ENCODE assay signal across 21 cellular contexts in genomic region chr1:29628190-29628589, GRCh38.
DNase-seq lines count a peak whose midpoint lies in the region; ATAC-seq, FAIRE-seq and TF ChIP-seq lines count a peak whose summit lies in the region.
"Had no signal": no experiment of that assay in that cellular context is flagged by ENCODE, and none has a peak within 500 bp of the region (broad histone marks: within the 10 kb centered on the region; RNA-seq: fewer than 3 reads in every experiment).

No MANE protein-coding gene starts in this region.

- no peak for ATAC-seq in activated CD8-positive, alpha-beta T cell treated with anti-CD3 and anti-CD28 coated beads, Interleukin-2, amount 10 ng/mL, durations not matched to agents 7 days and 5 days
- ATAC-seq in activated CD8-positive, alpha-beta T cell treated with anti-CD3 and anti-CD28 coated beads for 36 hours, result no peak
- ATAC-seq in effector memory CD8-positive, alpha-beta T cell (replicated peaks), result no peak
- ATAC-seq: GM23338 had no signal

- H3K9me3 ChIP-seq in colonic mucosa (no peaks in the 10 kb centered on the region), esophagus muscularis mucosa (peaks cover 0 to 14% (median 11%) of the 10 kb centered on the region in 4 donors), vagina (no peaks in the 10 kb centered on the region), kidney (ENCODE audit: control insufficient read depth in 1 of 2, low read length in 2 of 2) (no peaks in the 10 kb centered on the region)
- H3K9me3 ChIP-seq: BLaER1 had no signal

- TF ChIP-seq POLR2A in esophagus muscularis mucosa (IDR thresholded peaks at IDR 0.05; ENCODE audit: low read depth) (no peak), vagina (IDR thresholded peaks at IDR 0.05) (no peak)

- H3K36me3 ChIP-seq in colonic mucosa (no peaks in the 10 kb centered on the region), esophagus muscularis mucosa (no peaks in the 10 kb centered on the region), vagina (no peaks in the 10 kb centered on the region), kidney (ENCODE audit: control insufficient read depth in 1 of 2, insufficient read depth in 2 of 2, low read length in 2 of 2) (no peaks in the 10 kb centered on the region)
- H3K36me3 ChIP-seq: BLaER1 had no signal

- H3K4me1 ChIP-seq in colonic mucosa, result no peaks in the 10 kb centered on the region
- H3K4me1 ChIP-seq in esophagus muscularis mucosa, result peaks cover 0 to 7% (median 3%) of the 10 kb centered on the region in 4 donors
- H3K4me1 ChIP-seq in vagina, result no peaks in the 10 kb centered on the region
- H3K4me1 ChIP-seq in kidney (ENCODE audit: control insufficient read depth in 1 of 2, insufficient read depth in 1 of 2, low read depth in 1 of 2, low read length in 2 of 2), result no peaks in the 10 kb centered on the region
- H3K4me1 ChIP-seq: BLaER1 had no signal

- H3K27ac ChIP-seq in colonic mucosa, result no peak overlapping the region
- H3K27ac ChIP-seq in esophagus muscularis mucosa (replicated peaks in 1 of 4), result no peak overlapping the region
- H3K27ac ChIP-seq in vagina, result no peak overlapping the region
- H3K27ac ChIP-seq in kidney (ENCODE audit: low read depth in 2 of 2, low read length in 2 of 2), result no peak overlapping the region
- H3K27ac ChIP-seq: BLaER1, HL-60 had no signal

- POLR2A ChIA-PET in activated CD8-positive, alpha-beta T cell treated with anti-CD3 and anti-CD28 coated beads, Interleukin-2, amount 10 ng/mL, durations not matched to agents 7 days and 5 days (lab: Charles Lee), result no interaction called here
- POLR2A ChIA-PET in activated CD8-positive, alpha-beta T cell treated with anti-CD3 and anti-CD28 coated beads for 36 hours (lab: Charles Lee), result no interaction called here

- CTCF ChIA-PET in activated CD8-positive, alpha-beta T cell treated with anti-CD3 and anti-CD28 coated beads, Interleukin-2, amount 10 ng/mL, durations not matched to agents 7 days and 5 days (lab: Charles Lee), result no interaction called here
- CTCF ChIA-PET in activated CD8-positive, alpha-beta T cell treated with anti-CD3 and anti-CD28 coated beads for 36 hours (lab: Charles Lee), result no interaction called here

- no peak overlapping the region for H3K4me3 Mint-ChIP-seq in activated CD8-positive, alpha-beta T cell treated with anti-CD3 and anti-CD28 coated beads, Interleukin-2, amount 10 ng/mL, durations not matched to agents 7 days and 5 days
- H3K4me3 Mint-ChIP-seq in activated CD8-positive, alpha-beta T cell treated with anti-CD3 and anti-CD28 coated beads for 36 hours, result no peak overlapping the region
- H3K4me3 Mint-ChIP-seq in effector memory CD8-positive, alpha-beta T cell, result no peak overlapping the region
- H3K4me3 Mint-ChIP-seq: CD14-positive monocyte; CD4-positive, alpha-beta memory T cell; GM23338; HFFc6 had no signal

- no peaks in the 10 kb centered on the region for H3K4me1 Mint-ChIP-seq in activated CD8-positive, alpha-beta T cell treated with anti-CD3 and anti-CD28 coated beads, Interleukin-2, amount 10 ng/mL, durations not matched to agents 7 days and 5 days (ENCODE audit: low read depth)
- H3K4me1 Mint-ChIP-seq in activated CD8-positive, alpha-beta T cell treated with anti-CD3 and anti-CD28 coated beads for 36 hours (ENCODE audit: low read depth), result no peaks in the 10 kb centered on the region
- H3K4me1 Mint-ChIP-seq in effector memory CD8-positive, alpha-beta T cell (ENCODE audit: low read depth in 2 of 2), result no peaks in the 10 kb centered on the region
- H3K4me1 Mint-ChIP-seq: CD14-positive monocyte; CD4-positive, alpha-beta memory T cell; GM23338 had no signal

- H3K9ac ChIP-seq in colonic mucosa (ENCODE audit: low read depth in 2 of 2, low read length in 2 of 2) (no peak overlapping the region), kidney (ENCODE audit: low read length in 2 of 2) (no peak overlapping the region)
- H3K9ac ChIP-seq: BLaER1 had no signal

- no peak for TF ChIP-seq EP300 in esophagus muscularis mucosa (IDR thresholded peaks at IDR 0.05)

- H3K27me3 ChIP-seq in colonic mucosa (no peaks in the 10 kb centered on the region), esophagus muscularis mucosa (peaks cover 0 to 14% (median 0%) of the 10 kb centered on the region in 4 donors), vagina (no peaks in the 10 kb centered on the region)
- H3K27me3 ChIP-seq: BLaER1 had no signal

- H3K36me3 Mint-ChIP-seq in activated CD8-positive, alpha-beta T cell treated with anti-CD3 and anti-CD28 coated beads, Interleukin-2, amount 10 ng/mL, durations not matched to agents 7 days and 5 days (ENCODE audit: low read depth), result no peaks in the 10 kb centered on the region
- no peaks in the 10 kb centered on the region for H3K36me3 Mint-ChIP-seq in activated CD8-positive, alpha-beta T cell treated with anti-CD3 and anti-CD28 coated beads for 36 hours (ENCODE audit: low read depth)
- H3K36me3 Mint-ChIP-seq in effector memory CD8-positive, alpha-beta T cell (ENCODE audit: insufficient read depth), result no peaks in the 10 kb centered on the region
- H3K36me3 Mint-ChIP-seq: CD14-positive monocyte; CD4-positive, alpha-beta memory T cell had no signal

- 100% methylated on average over 2 of the region's 2 CpGs for WGBS in esophagus muscularis mucosa

- no peak for FAIRE-seq in kidney (lab: Jason Lieb, UNC)
- FAIRE-seq: GM12892, GM18507, H54 had no signal

- H3K27ac Mint-ChIP-seq in activated CD8-positive, alpha-beta T cell treated with anti-CD3 and anti-CD28 coated beads, Interleukin-2, amount 10 ng/mL, durations not matched to agents 7 days and 5 days, result no peak overlapping the region
- no peak overlapping the region for H3K27ac Mint-ChIP-seq in activated CD8-positive, alpha-beta T cell treated with anti-CD3 and anti-CD28 coated beads for 36 hours
- no peak overlapping the region for H3K27ac Mint-ChIP-seq in effector memory CD8-positive, alpha-beta T cell
- H3K27ac Mint-ChIP-seq: CD14-positive monocyte; CD4-positive, alpha-beta memory T cell; GM23338; HFFc6 had no signal

- intact Hi-C loops in activated CD8-positive, alpha-beta T cell treated with anti-CD3 and anti-CD28 coated beads for 36 hours (cut with micrococcal nuclease), result no loop called here
- intact Hi-C loops in colonic mucosa (cut with DNase I) (no loop called here), esophagus muscularis mucosa (cut with DNase I) (no loop called here), vagina (cut with DNase I) (no loop called here), kidney (cut with DNase I) (no loop called here)

- peak; percentile 7 for DNase-seq in activated CD8-positive, alpha-beta T cell treated with anti-CD3 and anti-CD28 coated beads, Interleukin-2, amount 10 ng/mL, durations not matched to agents 7 days and 5 days
- DNase-seq in activated CD8-positive, alpha-beta T cell treated with anti-CD3 and anti-CD28 coated beads for 36 hours, result no peak
- DNase-seq in colonic mucosa (peak; percentile 4), esophagus muscularis mucosa (ENCODE audit: extremely low spot score) (peak; percentile 12), vagina (ENCODE audit: extremely low spot score in 2 of 2) (peak; percentile 42 to 64), kidney (no peak)
- no peak for DNase-seq in effector memory CD8-positive, alpha-beta T cell
- DNase-seq: 8988T; CD4-positive, alpha-beta memory T cell; DMS153; DMS79; GDM1; HCEC 1CT; HFFc6 had no signal

- peaks cover 2% of the 10 kb centered on the region for H3K27me3 Mint-ChIP-seq in activated CD8-positive, alpha-beta T cell treated with anti-CD3 and anti-CD28 coated beads, Interleukin-2, amount 10 ng/mL, durations not matched to agents 7 days and 5 days (ENCODE audit: low read depth)
- H3K27me3 Mint-ChIP-seq in activated CD8-positive, alpha-beta T cell treated with anti-CD3 and anti-CD28 coated beads for 36 hours, result peaks cover 2% of the 10 kb centered on the region
- H3K27me3 Mint-ChIP-seq in effector memory CD8-positive, alpha-beta T cell, result peaks cover 40 to 89% of the 10 kb centered on the region in 2 donors

- H3K9me3 Mint-ChIP-seq in activated CD8-positive, alpha-beta T cell treated with anti-CD3 and anti-CD28 coated beads, Interleukin-2, amount 10 ng/mL, durations not matched to agents 7 days and 5 days (ENCODE audit: insufficient read depth), result no peaks in the 10 kb centered on the region
- no peaks in the 10 kb centered on the region for H3K9me3 Mint-ChIP-seq in activated CD8-positive, alpha-beta T cell treated with anti-CD3 and anti-CD28 coated beads for 36 hours
- no peaks in the 10 kb centered on the region for H3K9me3 Mint-ChIP-seq in effector memory CD8-positive, alpha-beta T cell
- H3K9me3 Mint-ChIP-seq: GM23338, HFFc6 had no signal

- no peak overlapping the region for H3K4me3 ChIP-seq in colonic mucosa
- H3K4me3 ChIP-seq in esophagus muscularis mucosa, result no peak overlapping the region
- H3K4me3 ChIP-seq in vagina, result no peak overlapping the region
- H3K4me3 ChIP-seq in kidney (ENCODE audit: low read length in 2 of 2), result no peak overlapping the region
- H3K4me3 ChIP-seq: BLaER1, GM23338 had no signal

- no peak for TF ChIP-seq CTCF in activated CD8-positive, alpha-beta T cell treated with anti-CD3 and anti-CD28 coated beads for 36 hours (IDR thresholded peaks at IDR 0.05)
- TF ChIP-seq CTCF in colonic mucosa (IDR thresholded peaks at IDR 0.05), result no peak
- no peak for TF ChIP-seq CTCF in esophagus muscularis mucosa (IDR thresholded peaks at IDR 0.05)
- TF ChIP-seq CTCF in vagina (IDR thresholded peaks at IDR 0.05), result no peak
- no peak for TF ChIP-seq CTCF in kidney (IDR thresholded peaks at IDR 0.05; ENCODE audit: borderline replicate concordance, extremely low read depth, insufficient read depth)

Comparison
In these comparisons a context has a peak if more than half of its experiments do, and no peak if none do; other contexts are left out.
1. DNase-seq: peak in activated CD8-positive, alpha-beta T cell treated with anti-CD3 and anti-CD28 coated beads, Interleukin-2, amount 10 ng/mL, durations not matched to agents 7 days and 5 days (single experiment), colonic mucosa (single experiment), esophagus muscularis mucosa (single experiment) and vagina (2 of 2); none in activated CD8-positive, alpha-beta T cell treated with anti-CD3 and anti-CD28 coated beads for 36 hours (single experiment), effector memory CD8-positive, alpha-beta T cell (0 of 3) and kidney (single experiment).